ENCODE assay signal across 8 cellular contexts in the genomic region with DNA sequence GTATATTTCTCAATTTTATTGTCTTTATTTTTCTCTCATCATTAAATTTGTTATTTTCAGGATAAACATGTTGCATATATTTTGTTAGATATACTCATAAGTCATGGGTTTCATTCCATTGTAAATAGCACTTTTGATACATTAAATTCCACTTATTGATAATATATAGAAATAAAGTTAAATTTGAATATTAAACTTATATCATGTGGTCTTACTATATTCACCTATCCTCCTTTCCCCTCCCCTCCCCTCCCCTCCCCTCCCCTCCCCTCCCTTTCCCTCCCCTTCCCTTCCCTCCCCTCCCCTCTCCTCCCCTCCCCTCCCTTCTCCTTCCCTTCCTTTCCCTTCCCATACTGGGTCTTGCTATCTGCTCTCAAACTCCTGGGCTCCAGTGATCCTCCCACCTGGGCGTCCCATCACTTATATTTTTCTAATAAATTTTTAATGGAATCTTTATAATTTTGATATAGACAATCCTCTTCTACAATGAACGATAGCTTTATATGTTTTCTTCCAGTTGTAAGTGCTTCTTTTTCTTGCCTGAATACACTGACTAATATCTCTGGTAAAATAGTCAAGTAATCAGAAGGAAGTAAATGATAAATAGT.
"Had no signal": no experiment of that assay in that cellular context is flagged by ENCODE, and none has a peak within 500 bp of the region (broad histone marks: within the 10 kb centered on the region; RNA-seq: fewer than 3 reads in every experiment).

No MANE protein-coding gene starts in this region.

- ATAC-seq: GM12878 had no signal

- H3K4me3 ChIP-seq: GM12878 had no signal

- DNase-seq: GDM1, GF-D8 had no signal

- FAIRE-seq: G401.6, GM12878, GM12891, GM12892, GM18507, GM19239 had no signal
